Comparison of ENCODE assay signal across 33 cellular contexts in the genomic region with DNA sequence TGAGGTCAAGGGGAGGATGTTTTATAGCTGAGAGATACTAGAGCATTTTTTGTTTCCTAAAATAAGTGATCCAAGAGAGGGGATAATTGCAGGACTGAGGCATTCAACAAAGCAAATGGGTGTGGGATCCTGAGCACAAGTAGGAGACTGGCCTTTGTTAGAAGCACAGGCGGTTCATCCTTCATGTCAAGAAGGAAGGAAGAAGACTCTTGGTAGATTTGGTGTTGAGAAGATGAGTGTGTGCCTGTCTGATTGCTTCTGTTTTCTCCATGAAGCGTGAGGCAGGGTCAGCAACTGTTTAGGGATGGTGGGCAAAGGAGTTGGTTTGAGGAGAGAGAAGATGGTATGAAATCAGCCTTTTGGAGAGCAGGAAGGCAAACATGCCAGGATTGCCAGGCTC. TPM values are rescaled to one million over a fixed set of nuclear protein-coding genes. Genes with fewer than 3 reads are reported as not detected.
"Had no signal": no experiment of that assay in that cellular context is flagged by ENCODE, and none has a peak within 500 bp of the region (broad histone marks: within the 10 kb centered on the region; RNA-seq: fewer than 3 reads in every experiment).

No MANE protein-coding gene starts in this region.

- H3K36me3 Mint-ChIP-seq: naive thymus-derived CD8-positive, alpha-beta T cell; natural killer cell treated with Interleukin-12 subunit alpha and Interleukin-12 subunit beta and Interleukin-15 and Interleukin-18, amount 100 ng/mL, for 72 hours; stimulated activated effector memory CD8-positive, alpha-beta T cell treated with anti-CD3 and anti-CD28 coated beads, Interleukin-12 subunit alpha, Interleukin-12 subunit beta, amount 100 ng/mL, for 72 hours; stimulated activated naive B cell treated with anti-CD40 and anti-IgM and Interleukin-4, amounts not matched to agents 10 μg/mL and 1 μg/mL and 100 μg/mL, for 72 hours; type B pancreatic cell had no signal

- H3K27ac ChIP-seq: neutrophil, pancreas, prostate gland, right atrium auricular region, right lobe of liver, sigmoid colon, stomach, thoracic aorta, thyroid gland, tibial nerve, upper lobe of right lung, uterus had no signal

- H3K9me3 Mint-ChIP-seq: naive thymus-derived CD8-positive, alpha-beta T cell; natural killer cell treated with Interleukin-12 subunit alpha and Interleukin-12 subunit beta and Interleukin-15 and Interleukin-18, amount 100 ng/mL, for 72 hours; nephron progenitor cell; neural crest cell; stimulated activated effector memory CD8-positive, alpha-beta T cell treated with anti-CD3 and anti-CD28 coated beads, Interleukin-12 subunit alpha, Interleukin-12 subunit beta, amount 100 ng/mL, for 72 hours; stimulated activated naive B cell treated with anti-CD40 and anti-IgM and Interleukin-4, amounts not matched to agents 10 μg/mL and 1 μg/mL and 100 μg/mL, for 72 hours; stimulated activated naive CD8-positive, alpha-beta T cell treated with anti-CD3 and anti-CD28 coated beads, Interleukin-15, Interleukin-2, amounts not matched to agents 100 ng/mL and 50 ng/mL, for 24 hours; type B pancreatic cell had no signal

- H3K36me3 ChIP-seq: neutrophil, pancreas, prostate gland, right lobe of liver, sigmoid colon, thoracic aorta, thyroid gland, tibial nerve, upper lobe of right lung, uterus had no signal

- H3K4me1 ChIP-seq: pancreas, prostate gland, right lobe of liver, sigmoid colon, stomach, thyroid gland, tibial nerve, upper lobe of right lung, uterus had no signal

- H3K4me3 ChIP-seq: pancreas, prostate gland, right atrium auricular region, right lobe of liver, sigmoid colon, stomach, thoracic aorta, thyroid gland, tibial nerve, upper lobe of right lung, uterus had no signal

- H3K4me3 Mint-ChIP-seq: naive thymus-derived CD8-positive, alpha-beta T cell; natural killer cell treated with Interleukin-12 subunit alpha and Interleukin-12 subunit beta and Interleukin-15 and Interleukin-18, amount 100 ng/mL, for 72 hours; nephron progenitor cell; neural crest cell; stimulated activated effector memory CD8-positive, alpha-beta T cell treated with anti-CD3 and anti-CD28 coated beads, Interleukin-12 subunit alpha, Interleukin-12 subunit beta, amount 100 ng/mL, for 72 hours; stimulated activated naive B cell treated with anti-CD40 and anti-IgM and Interleukin-4, amounts not matched to agents 10 μg/mL and 1 μg/mL and 100 μg/mL, for 72 hours; stimulated activated naive CD8-positive, alpha-beta T cell treated with anti-CD3 and anti-CD28 coated beads, Interleukin-15, Interleukin-2, amounts not matched to agents 100 ng/mL and 50 ng/mL, for 24 hours; type B pancreatic cell had no signal

- H3K27ac Mint-ChIP-seq: naive thymus-derived CD8-positive, alpha-beta T cell; natural killer cell treated with Interleukin-12 subunit alpha and Interleukin-12 subunit beta and Interleukin-15 and Interleukin-18, amount 100 ng/mL, for 72 hours; nephron progenitor cell; stimulated activated effector memory CD8-positive, alpha-beta T cell treated with anti-CD3 and anti-CD28 coated beads, Interleukin-12 subunit alpha, Interleukin-12 subunit beta, amount 100 ng/mL, for 72 hours; stimulated activated naive B cell treated with anti-CD40 and anti-IgM and Interleukin-4, amounts not matched to agents 10 μg/mL and 1 μg/mL and 100 μg/mL, for 72 hours; stimulated activated naive CD8-positive, alpha-beta T cell treated with anti-CD3 and anti-CD28 coated beads, Interleukin-15, Interleukin-2, amounts not matched to agents 100 ng/mL and 50 ng/mL, for 24 hours; type B pancreatic cell had no signal

- H3K27me3 Mint-ChIP-seq: natural killer cell treated with Interleukin-12 subunit alpha and Interleukin-12 subunit beta and Interleukin-15 and Interleukin-18, amount 100 ng/mL, for 72 hours; stimulated activated naive B cell treated with anti-CD40 and anti-IgM and Interleukin-4, amounts not matched to agents 10 μg/mL and 1 μg/mL and 100 μg/mL, for 72 hours; stimulated activated naive CD8-positive, alpha-beta T cell treated with anti-CD3 and anti-CD28 coated beads, Interleukin-15, Interleukin-2, amounts not matched to agents 100 ng/mL and 50 ng/mL, for 24 hours; type B pancreatic cell had no signal

- H3K27me3 ChIP-seq: pancreas, right atrium auricular region, right lobe of liver, sigmoid colon, stomach, thyroid gland, tibial nerve, upper lobe of right lung, uterus had no signal

- H3K9me3 ChIP-seq: neutrophil, pancreas, prostate gland, right atrium auricular region, right lobe of liver, sigmoid colon, stomach, thoracic aorta, thyroid gland, tibial nerve, upper lobe of right lung, uterus had no signal

- FAIRE-seq: pancreas, small intestine had no signal

- DNase-seq: naive thymus-derived CD8-positive, alpha-beta T cell; nephron progenitor cell; nucleus accumbens; pancreas; retina; right lobe of liver; sigmoid colon; small intestine; stimulated activated CD4-positive, alpha-beta T cell treated with anti-CD3 and anti-CD28 coated beads, Interleukin-15, amount 100 ng/mL, for 24 hours; stimulated activated CD4-positive, alpha-beta T cell treated with anti-CD3 and anti-CD28 coated beads, Interleukin-2, amount 100 ng/mL, for 24 hours; stimulated activated CD4-positive, alpha-beta T cell treated with anti-CD3 and anti-CD28 coated beads, Interleukin-2, amount 100 ng/mL, for 48 hours; stimulated activated CD4-positive, alpha-beta T cell treated with anti-CD3 and anti-CD28 coated beads, Interleukin-4, amount 100 ng/mL, for 24 hours; stimulated activated naive B cell treated with anti-CD40 and anti-IgM and Interleukin-4, amounts not matched to agents 10 μg/mL and 1 μg/mL and 100 μg/mL, for 72 hours; stimulated activated naive CD4-positive, alpha-beta T cell treated with Interleukin-2 at 50 U/mL for 16 hours; stomach; thyroid gland; upper lobe of right lung; uterus had no signal

- ATAC-seq: naive thymus-derived CD8-positive, alpha-beta T cell; natural killer cell treated with Interleukin-12 subunit alpha and Interleukin-12 subunit beta and Interleukin-15 and Interleukin-18, amount 100 ng/mL, for 72 hours; pancreas; right lobe of liver; stimulated activated effector memory CD8-positive, alpha-beta T cell treated with anti-CD3 and anti-CD28 coated beads, Interleukin-12 subunit alpha, Interleukin-12 subunit beta, amount 100 ng/mL, for 72 hours; stimulated activated naive B cell treated with anti-CD40 and anti-IgM and Interleukin-4, amounts not matched to agents 10 μg/mL and 1 μg/mL and 100 μg/mL, for 72 hours had no signal

- H3K4me1 Mint-ChIP-seq: nephron progenitor cell; neural crest cell; stimulated activated effector memory CD8-positive, alpha-beta T cell treated with anti-CD3 and anti-CD28 coated beads, Interleukin-12 subunit alpha, Interleukin-12 subunit beta, amount 100 ng/mL, for 72 hours had no signal

RNA-seq across cellular contexts. Expression of gene STRIP2, which starts 27.6 kb away (rescaled TPM):
- polyA plus RNA-seq: naive thymus-derived CD8-positive, alpha-beta T cell had no signal

RNA-seq across cellular contexts. Expression of gene SMKR1, which starts 40.5 kb away (rescaled TPM):
- total RNA-seq: osteocyte, posterior vena cava, right atrium auricular region, right lobe of liver, sigmoid colon, skeletal muscle tissue, stomach, subcutaneous adipose tissue, thoracic aorta, upper lobe of right lung, urinary bladder had no signal
- polyA plus RNA-seq: urinary bladder had no signal
